28 cellular contexts compared by ENCODE assay signal in genomic region chr7:73966941-73967831, GRCh38.
DNase-seq lines count a peak whose midpoint lies in the region; ATAC-seq, FAIRE-seq and TF ChIP-seq lines count a peak whose summit lies in the region.
"Had no signal": no experiment of that assay in that cellular context is flagged by ENCODE, and none has a peak within 500 bp of the region (broad histone marks: within the 10 kb centered on the region; RNA-seq: fewer than 3 reads in every experiment).

No MANE protein-coding gene starts in this region.

- H3K27ac ChIP-seq in RWPE1 = peak overlapping the region; percentile 38; the same call in 1 of the 2 replicates
- H3K27ac ChIP-seq in HepG2 (ENCODE audit: extremely low read length, insufficient read depth, low read length) = no peak overlapping the region
- H3K27ac ChIP-seq: C4-2B, cardiac muscle cell, heart left ventricle, PC-9 had no signal

- no peak for TF ChIP-seq EP300 in HepG2 (IDR thresholded peaks at IDR 0.05; ENCODE audit: low read depth in 2 of 2, low read length in 2 of 2)
- no peak for TF ChIP-seq EP300 in HepG2 (CRISPR knock-in tag; IDR thresholded peaks at IDR 0.05; ENCODE audit: borderline replicate concordance)

- peak; percentile 33 for DNase-seq in ELF-1 (ENCODE audit: low read depth, low spot score)
- no peak for DNase-seq in RWPE1 (ENCODE audit: low spot score)
- no peak for DNase-seq in HepG2 (ENCODE audit: low spot score)
- no peak for DNase-seq in progenitor cell of endocrine pancreas (ENCODE audit: low spot score, unreplicated experiment)
- DNase-seq in midbrain (lab: John Stamatoyannopoulos, UW) = no peak
- no peak for DNase-seq in NCI-H1436 treated with DMSO at 0.1 percent for 48 hours (lab: John Stamatoyannopoulos, UW)
- DNase-seq: activated B cell treated with CpG ODN at 0.5 μM for 24 hours; effector memory CD8-positive, alpha-beta T cell; NCI-H146; NCI-H446 treated with DMSO at 0.1 percent for 48 hours; NK-92 treated with Interleukin-12 subunit alpha and Interleukin-12 subunit beta, amount 100 ng/mL, for 24 hours; nucleus accumbens; PC-9; SHP77; small intestine; stimulated activated CD4-positive, alpha-beta T cell treated with anti-CD3 and anti-CD28 coated beads, Interleukin-1b, Interleukin-23, amount 100 ng/mL, for 48 hours; SW 1271; T1000 had no signal

- H3K4me3 Mint-ChIP-seq in progenitor cell of endocrine pancreas (ENCODE audit: low read depth) = no peak overlapping the region
- H3K4me3 Mint-ChIP-seq: activated B cell treated with CpG ODN at 0.5 μM for 24 hours; effector memory CD8-positive, alpha-beta T cell; type B pancreatic cell had no signal

- no peak overlapping the region for H3K4me2 ChIP-seq in HepG2 (ENCODE audit: low read depth, low read length)
- H3K4me2 ChIP-seq: PC-9 had no signal

- no peak for ATAC-seq in HepG2
- no peak for ATAC-seq in HG03159 (IDR thresholded peaks at IDR 0.05; ENCODE audit: unreplicated experiment)
- ATAC-seq: activated naive CD4-positive, alpha-beta T cell treated with anti-CD3 and anti-CD28 coated beads, Interleukin-2, amount 50 U/mL, for 72 hours; effector memory CD8-positive, alpha-beta T cell; heart left ventricle had no signal

- CTCF ChIA-PET in RWPE1 (lab: Yijun Ruan, JAX) (no interaction called here), HepG2 (lab: Yijun Ruan, JAX; ENCODE audit: low intra/inter-chr PET ratio, low total read pairs) (no interaction called here)

- H3K4me3 ChIP-seq in HepG2 (replicated peaks in 1 of 3; ENCODE audit: insufficient read depth in 1 of 3, low read depth in 2 of 3, low read length in 3 of 3) = no peak overlapping the region
- H3K4me3 ChIP-seq: cardiac muscle cell, coronary artery, heart left ventricle, lung, PC-9 had no signal

- H3K4me1 ChIP-seq in HepG2 (ENCODE audit: insufficient read depth, low read length) = no peaks in the 10 kb centered on the region
- H3K4me1 ChIP-seq: heart left ventricle had no signal

- H3K79me2 ChIP-seq in HepG2 (ENCODE audit: insufficient read depth, low read length) = no peaks in the 10 kb centered on the region

- H3K9me3 ChIP-seq in HepG2 (ENCODE audit: low read length) = peaks cover 15% of the 10 kb centered on the region

- H3K27ac Mint-ChIP-seq in progenitor cell of endocrine pancreas = peak overlapping the region; percentile 78
- H3K27ac Mint-ChIP-seq: activated B cell treated with CpG ODN at 0.5 μM for 24 hours; activated naive CD4-positive, alpha-beta T cell treated with anti-CD3 and anti-CD28 coated beads, Interleukin-2, amount 50 U/mL, for 72 hours; activated T-helper 2 cell treated with anti-CD3 and anti-CD28 coated beads, Interferon-gamma antibody, Interleukin-2, Interleukin-4, amounts not matched to agents 10 μg/mL and 5 μg/mL and 100 μg/mL, durations not matched to agents 14 hours and 24 hours and 36 hours; type B pancreatic cell had no signal

- H4K20me1 ChIP-seq in HepG2 (ENCODE audit: insufficient read depth, low read length) = no peaks in the 10 kb centered on the region

- H3K36me3 ChIP-seq in HepG2 (replicated peaks in 1 of 2; ENCODE audit: control insufficient read depth in 1 of 2, insufficient read depth in 2 of 2, low read length in 2 of 2) = no peaks in the 10 kb centered on the region
- H3K36me3 ChIP-seq: cardiac muscle cell, heart left ventricle had no signal

- intact Hi-C loops in HepG2 (cut with micrococcal nuclease; ENCODE audit: unreplicated experiment) = no loop called here

- 44% methylated on average over 11 of the region's 11 CpGs for WGBS in HepG2 (ENCODE audit: low lambda C conversion rate)

- no peak overlapping the region for H2AFZ ChIP-seq in HepG2 (ENCODE audit: low read length)
- H2AFZ ChIP-seq: PC-9 had no signal

- no peak for TF ChIP-seq POLR2A in HepG2 (IDR thresholded peaks at IDR 0.05; ENCODE audit: insufficient read depth in 1 of 2, low read depth in 2 of 2, low read length in 2 of 2)

- TF ChIP-seq CTCF in RWPE1 (conservative IDR thresholded peaks at IDR 0.05; ENCODE audit: low read depth) = no peak
- no peak for TF ChIP-seq CTCF in HepG2 (CRISPR knock-in tag; IDR thresholded peaks at IDR 0.05)
- no peak for TF ChIP-seq CTCF in progenitor cell of endocrine pancreas (IDR thresholded peaks at IDR 0.05; ENCODE audit: unreplicated experiment)

- POLR2A ChIA-PET in RWPE1 (lab: Yijun Ruan, JAX; ENCODE audit: low non-redundant PET) = no interaction called here
- POLR2A ChIA-PET in HepG2 (lab: Yijun Ruan, JAX) = interaction anchor here (0.6 kb wide), 1 partner anchor 11 kb away, joined by 3 read pairs; no protein-coding TSS in a partner anchor

- H3K9me3 Mint-ChIP-seq in progenitor cell of endocrine pancreas (ENCODE audit: low read depth) = peaks cover 18% of the 10 kb centered on the region

- no TSS peak for BruUV-seq in HepG2 (replicated peaks; lab: Mats Ljungman, UMichigan)

- H3K36me3 Mint-ChIP-seq in progenitor cell of endocrine pancreas (ENCODE audit: insufficient read depth) = peaks cover 3% of the 10 kb centered on the region
- H3K36me3 Mint-ChIP-seq: type B pancreatic cell had no signal

- no peak overlapping the region for H3K9ac ChIP-seq in HepG2 (ENCODE audit: insufficient read depth, low read depth, low read length)

- H3K27me3 ChIP-seq in HepG2 (ENCODE audit: control insufficient read depth in 1 of 2, insufficient read depth in 2 of 2, low read length in 2 of 2) = no peaks in the 10 kb centered on the region
- H3K27me3 ChIP-seq: cardiac muscle cell had no signal

- no peak for FAIRE-seq in HepG2 (lab: Jason Lieb, UNC)
- FAIRE-seq: GM12892, small intestine had no signal

- TF ChIP-seq RAD21 in HepG2 (CRISPR knock-in tag; IDR thresholded peaks at IDR 0.05) = no peak

- H3K4me1 Mint-ChIP-seq in progenitor cell of endocrine pancreas (ENCODE audit: low read depth) = no peaks in the 10 kb centered on the region

- in situ Hi-C loops in HepG2 (cut with HindIII; ENCODE audit: extremely low pct_ligation_motif_present, low pct_unique_long_range_greater_than_20kb) = no loop called here

- peaks cover 9% of the 10 kb centered on the region for H3K27me3 Mint-ChIP-seq in progenitor cell of endocrine pancreas
- H3K27me3 Mint-ChIP-seq: activated B cell treated with CpG ODN at 0.5 μM for 24 hours had no signal

TF ChIP-seq in HepG2, 621 proteins besides CTCF, POLR2A, EP300 and RAD21:
- TF ChIP-seq GTF2F1 (IDR thresholded peaks at IDR 0.05; ENCODE audit: low read length) = no peak
- no peak for TF ChIP-seq HMG20B (CRISPR knock-in tag; conservative IDR thresholded peaks at IDR 0.05)
- TF ChIP-seq ZKSCAN5 (CRISPR knock-in tag; IDR thresholded peaks at IDR 0.05) = peak; percentile 91
- no peak for TF ChIP-seq SP2 (CRISPR knock-in tag; IDR thresholded peaks at IDR 0.05)
